Comparison of ENCODE assay signal across 1 cellular context in genomic region chr18:54765636-54766035, GRCh38.
TF ChIP-seq lines count a peak whose summit lies in the region.

No MANE protein-coding gene starts in this region.

TF ChIP-seq in WTC11, 78 proteins besides CTCF, POLR2A, EP300 and RAD21 (continued from another document):
- TF ChIP-seq ATF6 (CRISPR knock-in tag; IDR thresholded peaks at IDR 0.05) (no peak), ZNF425 (CRISPR knock-in tag; conservative IDR thresholded peaks at IDR 0.05) (no peak)
